Comparison of ENCODE assay signal across 22 cellular contexts in genomic region chr1:162388615-162389014, GRCh38. TPM values are rescaled to one million over a fixed set of nuclear protein-coding genes. Genes with fewer than 3 reads are reported as not detected.
DNase-seq lines count a peak whose midpoint lies in the region; ATAC-seq, FAIRE-seq and TF ChIP-seq lines count a peak whose summit lies in the region.
"Had no signal": no experiment of that assay in that cellular context is flagged by ENCODE, and none has a peak within 500 bp of the region (broad histone marks: within the 10 kb centered on the region; RNA-seq: fewer than 3 reads in every experiment).

No MANE protein-coding gene starts in this region.

- no peak for ATAC-seq in HG03442 (IDR thresholded peaks at IDR 0.05; ENCODE audit: unreplicated experiment)
- ATAC-seq: activated CD8-positive, alpha-beta memory T cell treated with anti-CD3 and anti-CD28 coated beads, Interleukin-2, amount 10 ng/mL, durations not matched to agents 7 days and 5 days had no signal

- H3K9me3 ChIP-seq in astrocyte (ENCODE audit: insufficient read depth, low read depth, low read length), result no peaks in the 10 kb centered on the region
- H3K9me3 ChIP-seq: SJSA1, thoracic aorta had no signal

- H3K4me3 Mint-ChIP-seq in astrocyte (ENCODE audit: unreplicated experiment) (no peak overlapping the region), immature natural killer cell (peak overlapping the region in 2 of 5 donors; percentile 66 to 72), osteocyte (ENCODE audit: unreplicated experiment) (no peak overlapping the region)
- H3K4me3 Mint-ChIP-seq: activated CD8-positive, alpha-beta memory T cell treated with anti-CD3 and anti-CD28 coated beads, Interleukin-2, amount 10 ng/mL, durations not matched to agents 7 days and 5 days; HFFc6 had no signal

- no peak for TF ChIP-seq CTCF in GM13977 (IDR thresholded peaks at IDR 0.05; ENCODE audit: extremely low read depth, insufficient read depth, missing control alignments)
- TF ChIP-seq CTCF in astrocyte (IDR thresholded peaks at IDR 0.05; ENCODE audit: insufficient read depth, low read depth, low read length), result no peak
- no peak for TF ChIP-seq CTCF in osteocyte (IDR thresholded peaks at IDR 0.05)

- H3K36me3 ChIP-seq in astrocyte (ENCODE audit: insufficient read depth, low read length), result no peaks in the 10 kb centered on the region
- H3K36me3 ChIP-seq: SJSA1, thoracic aorta had no signal

- H3K27me3 Mint-ChIP-seq in astrocyte (ENCODE audit: low read depth, unreplicated experiment) (peaks cover 9% of the 10 kb centered on the region), immature natural killer cell (ENCODE audit: low read depth in 3 of 3) (peaks cover under 1 to 2% (median 1%) of the 10 kb centered on the region in 3 donors), osteocyte (ENCODE audit: unreplicated experiment) (peaks cover 7% of the 10 kb centered on the region)

- H2AFZ ChIP-seq in astrocyte (ENCODE audit: low read depth, low read length), result no peak overlapping the region

- H3K79me2 ChIP-seq in astrocyte (ENCODE audit: insufficient read depth, low read length), result no peaks in the 10 kb centered on the region

- no peaks in the 10 kb centered on the region for H4K20me1 ChIP-seq in astrocyte (ENCODE audit: insufficient read depth, low read length)

- FAIRE-seq in astrocyte (lab: Jason Lieb, UNC), result no peak

- H3K4me1 Mint-ChIP-seq in astrocyte (ENCODE audit: low read depth, unreplicated experiment) (peaks cover 12% of the 10 kb centered on the region), immature natural killer cell (peaks cover 56 to 61% of the 10 kb centered on the region in 2 donors), osteocyte (ENCODE audit: unreplicated experiment) (peaks cover 3% of the 10 kb centered on the region)
- H3K4me1 Mint-ChIP-seq: activated CD8-positive, alpha-beta memory T cell treated with anti-CD3 and anti-CD28 coated beads, Interleukin-2, amount 10 ng/mL, durations not matched to agents 7 days and 5 days had no signal

- peak overlapping the region; percentile 48 for H3K4me2 ChIP-seq in astrocyte (ENCODE audit: low read length)

- H3K36me3 Mint-ChIP-seq in astrocyte (ENCODE audit: low read depth, unreplicated experiment), result peaks cover 5% of the 10 kb centered on the region
- peaks cover 4 to 12% (median 10%) of the 10 kb centered on the region in 3 donors for H3K36me3 Mint-ChIP-seq in immature natural killer cell
- no peaks in the 10 kb centered on the region for H3K36me3 Mint-ChIP-seq in osteocyte (ENCODE audit: unreplicated experiment)
- H3K36me3 Mint-ChIP-seq: activated CD8-positive, alpha-beta memory T cell treated with anti-CD3 and anti-CD28 coated beads, Interleukin-2, amount 10 ng/mL, durations not matched to agents 7 days and 5 days had no signal

- no peak overlapping the region for H3K4me3 ChIP-seq in astrocyte (ENCODE audit: insufficient read depth, low read depth, low read length)
- H3K4me3 ChIP-seq: SJSA1, thoracic aorta had no signal

- H3K27ac ChIP-seq in astrocyte (ENCODE audit: low read depth, low read length), result no peak overlapping the region
- H3K27ac ChIP-seq: SJSA1, thoracic aorta had no signal

- H3K9ac ChIP-seq in astrocyte (ENCODE audit: low read length), result no peak overlapping the region

- H3K27ac Mint-ChIP-seq in astrocyte (ENCODE audit: unreplicated experiment) (no peak overlapping the region), immature natural killer cell (peak overlapping the region; percentile 5 to 87 (median 70)), osteocyte (ENCODE audit: unreplicated experiment) (no peak overlapping the region)
- H3K27ac Mint-ChIP-seq: activated CD8-positive, alpha-beta memory T cell treated with anti-CD3 and anti-CD28 coated beads, Interleukin-2, amount 10 ng/mL, durations not matched to agents 7 days and 5 days; HFFc6 had no signal

- DNase-seq in GM13977 (ENCODE audit: low spot score), result peak; percentile 4
- DNase-seq in astrocyte (ENCODE audit: low read depth), result no peak
- no peak for DNase-seq in immature natural killer cell
- peak; percentile 56 for DNase-seq in osteocyte (ENCODE audit: extremely low spot score, unreplicated experiment)
- no peak for DNase-seq in SHP77 (lab: John Stamatoyannopoulos, UW)
- no peak for DNase-seq in T-helper 2 cell
- DNase-seq in hepatic stellate cell (ENCODE audit: low spot score), result no peak
- DNase-seq: activated CD4-positive, CD25-positive, alpha-beta regulatory T cell treated with anti-CD3 and anti-CD28 coated beads, Interleukin-2, amount 50 U/mL, for 72 hours; activated gamma-delta T cell treated with Interleukin-2 at 50 U/mL for 16 hours; NCI-H226; stimulated activated CD4-positive, alpha-beta T cell treated with anti-CD3 and anti-CD28 coated beads, Interleukin-4, amount 100 ng/mL, for 24 hours; stimulated activated CD8-positive, alpha-beta memory T cell treated with anti-CD3 and anti-CD28 coated beads, Interleukin-4, amount 100 ng/mL, for 48 hours had no signal

- H3K27me3 ChIP-seq in astrocyte (ENCODE audit: insufficient read depth, low read length), result no peaks in the 10 kb centered on the region
- H3K27me3 ChIP-seq: SJSA1 had no signal

- H3K4me1 ChIP-seq in astrocyte (ENCODE audit: insufficient read depth, low read length), result peaks cover 13% of the 10 kb centered on the region

- in situ Hi-C loops in GM13977 (cut with MboI; ENCODE audit: low pct_unique_long_range_greater_than_20kb, low sequenced_read_pairs, unreplicated experiment), result no loop called here

- H3K9me3 Mint-ChIP-seq in astrocyte (ENCODE audit: unreplicated experiment) (peaks cover 1% of the 10 kb centered on the region), immature natural killer cell (no peaks in the 10 kb centered on the region), osteocyte (ENCODE audit: unreplicated experiment) (no peaks in the 10 kb centered on the region)
- H3K9me3 Mint-ChIP-seq: HFFc6 had no signal

RNA-seq across cellular contexts. Expression of gene C1orf226, which starts 7.1 kb away (rescaled TPM):
- total RNA-seq in astrocyte, result 0.73 and 0.89 TPM in 2 replicates
- polyA plus RNA-seq in immature natural killer cell, result not detected
- 2.7 and 3.2 TPM in 2 replicates for total RNA-seq in osteocyte
- total RNA-seq: activated CD8-positive, alpha-beta memory T cell treated with anti-CD3 and anti-CD28 coated beads, Interleukin-2, amount 10 ng/mL, durations not matched to agents 7 days and 5 days had no signal

RNA-seq across cellular contexts. Expression of gene SPATA46, which starts 12.0 kb away (rescaled TPM):
- total RNA-seq in astrocyte (not detected in 2 replicates), osteocyte (not detected in 2 replicates)
- polyA plus RNA-seq in immature natural killer cell, result under 1 TPM in 1 of 3 donors, not detected in 2; 0.22 TPM
- total RNA-seq: activated CD8-positive, alpha-beta memory T cell treated with anti-CD3 and anti-CD28 coated beads, Interleukin-2, amount 10 ng/mL, durations not matched to agents 7 days and 5 days; dermis microvascular lymphatic vessel endothelial cell; fibroblast of lung; HFFc6; HT-29; lower leg skin; SJSA1; thoracic aorta had no signal
- polyA plus RNA-seq: BJ, fibroblast of lung had no signal

RNA-seq across cellular contexts. Expression of gene SH2D1B, which starts 23.3 kb away (rescaled TPM):
- total RNA-seq in astrocyte (not detected in 2 replicates), osteocyte (not detected in 2 replicates)
- polyA plus RNA-seq in immature natural killer cell, result 1,000 to 10,000 TPM in 1 of 3 donors, 100 to 1,000 TPM in 2; 598 to 1,411 (median 608) TPM
- total RNA-seq: activated CD8-positive, alpha-beta memory T cell treated with anti-CD3 and anti-CD28 coated beads, Interleukin-2, amount 10 ng/mL, durations not matched to agents 7 days and 5 days; dermis microvascular lymphatic vessel endothelial cell; fibroblast of lung; HFFc6; HT-29; lower leg skin; SJSA1 had no signal
- polyA plus RNA-seq: BJ, fibroblast of lung had no signal

Comparison
In these comparisons a context has a peak if more than half of its experiments do, and no peak if none do; other contexts are left out.
1. DNase-seq: peak in GM13977 (single experiment) and osteocyte (single experiment); none in astrocyte (single experiment), immature natural killer cell (0 of 3), SHP77 (0 of 2), T-helper 2 cell (0 of 5) and hepatic stellate cell (single experiment).
2. H3K27ac Mint-ChIP-seq: peak in immature natural killer cell (6 of 6); none in astrocyte (single experiment) and osteocyte (single experiment).